17 cellular contexts compared by ENCODE assay signal in the genomic region with DNA sequence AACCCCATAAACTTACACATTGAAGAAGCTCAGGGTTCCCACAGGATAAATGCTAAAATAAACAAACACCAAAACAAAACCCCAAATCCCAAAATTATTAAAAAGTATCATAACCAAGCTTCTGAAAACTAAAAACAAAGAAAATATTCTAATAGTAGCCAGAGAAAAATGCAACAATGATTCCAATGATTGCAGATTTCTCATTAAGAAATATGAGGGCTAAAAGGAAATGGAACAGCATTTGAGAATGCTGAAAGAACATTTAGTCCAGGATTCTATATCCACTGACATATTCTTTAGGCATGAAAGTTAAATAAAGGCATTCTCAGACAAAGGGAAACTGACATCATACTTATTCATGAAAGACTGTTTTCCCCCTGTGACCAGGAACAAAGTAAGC.
DNase-seq lines count a peak whose midpoint lies in the region; ATAC-seq, FAIRE-seq and TF ChIP-seq lines count a peak whose summit lies in the region.
"Had no signal": no experiment of that assay in that cellular context is flagged by ENCODE, and none has a peak within 500 bp of the region (broad histone marks: within the 10 kb centered on the region; RNA-seq: fewer than 3 reads in every experiment).

No MANE protein-coding gene starts in this region.

- intact Hi-C loops in HepG2 (cut with micrococcal nuclease; ENCODE audit: unreplicated experiment), result no loop called here
- intact Hi-C loops in right lobe of liver (cut with DNase I), result no loop called here
- intact Hi-C loops in left ventricle myocardium inferior (cut with micrococcal nuclease), result no loop called here

- H3K27me3 ChIP-seq in HepG2 (ENCODE audit: control insufficient read depth in 1 of 2, insufficient read depth in 2 of 2, low read length in 2 of 2), result peaks cover 0 to 12% of the 10 kb centered on the region in 2 experiments; a peak in 2 of 5 replicates
- H3K27me3 ChIP-seq in right lobe of liver, result no peaks in the 10 kb centered on the region
- H3K27me3 ChIP-seq in left ventricle myocardium inferior (ENCODE audit: low read depth), result no peaks in the 10 kb centered on the region

- BruUV-seq in HepG2 (replicated peaks; lab: Mats Ljungman, UMichigan), result no TSS peak

- H3K9ac ChIP-seq in HepG2 (ENCODE audit: insufficient read depth, low read depth, low read length), result no peak overlapping the region

- DNase-seq in NCI-H2196 (lab: John Stamatoyannopoulos, UW; ENCODE audit: unreplicated experiment) (peak; percentile 6), NCI-H2196 treated with DMSO at 0.1 percent for 48 hours (lab: John Stamatoyannopoulos, UW; ENCODE audit: unreplicated experiment) (no peak), HepG2 (ENCODE audit: low spot score) (no peak), right lobe of liver (no peak), NCI-H69 (lab: John Stamatoyannopoulos, UW) (peak; percentile 2), T-helper 17 cell (no peak), left ventricle myocardium inferior (no peak)
- DNase-seq: C1 segment of cervical spinal cord; Calu3; CD4-positive, alpha-beta memory T cell; COR-L47; DND-41; GOT3 had no signal

- no peak for TF ChIP-seq POLR2A in HepG2 (IDR thresholded peaks at IDR 0.05; ENCODE audit: insufficient read depth in 1 of 2, low read depth in 2 of 2, low read length in 2 of 2)
- TF ChIP-seq POLR2A in right lobe of liver (IDR thresholded peaks at IDR 0.05), result no peak

- no peaks in the 10 kb centered on the region for H4K20me1 ChIP-seq in HepG2 (ENCODE audit: insufficient read depth, low read length)

- POLR2A ChIA-PET in HepG2 (lab: Yijun Ruan, JAX), result no interaction called here

- TF ChIP-seq EP300 in HepG2 (IDR thresholded peaks at IDR 0.05; ENCODE audit: low read depth in 2 of 2, low read length in 2 of 2) (no peak), HepG2 (CRISPR knock-in tag; IDR thresholded peaks at IDR 0.05; ENCODE audit: borderline replicate concordance) (no peak)

- H2AFZ ChIP-seq in HepG2 (ENCODE audit: low read length), result no peak overlapping the region

- H3K4me3 Mint-ChIP-seq in T-helper 17 cell, result no peak overlapping the region
- H3K4me3 Mint-ChIP-seq: CD4-positive, alpha-beta memory T cell had no signal

- H3K4me3 ChIP-seq in HepG2 (replicated peaks in 1 of 3; ENCODE audit: insufficient read depth in 1 of 3, low read depth in 2 of 3, low read length in 3 of 3) (no peak overlapping the region), right lobe of liver (no peak overlapping the region), left ventricle myocardium inferior (no peak overlapping the region)
- H3K4me3 ChIP-seq: HAP-1 had no signal

- H3K36me3 ChIP-seq in HepG2 (replicated peaks in 1 of 2; ENCODE audit: control insufficient read depth in 1 of 2, insufficient read depth in 2 of 2, low read length in 2 of 2), result no peaks in the 10 kb centered on the region
- H3K36me3 ChIP-seq in right lobe of liver, result no peaks in the 10 kb centered on the region
- H3K36me3 ChIP-seq in left ventricle myocardium inferior, result no peaks in the 10 kb centered on the region
- H3K36me3 ChIP-seq: HAP-1 had no signal

- CTCF ChIA-PET in HepG2 (lab: Yijun Ruan, JAX; ENCODE audit: low intra/inter-chr PET ratio, low total read pairs), result no interaction called here

- H3K27ac ChIP-seq in HepG2 (ENCODE audit: extremely low read length, insufficient read depth, low read length) (no peak overlapping the region), right lobe of liver (no peak overlapping the region), left ventricle myocardium inferior (replicated peaks) (no peak overlapping the region)

- ATAC-seq in HepG2 (no peak), right lobe of liver (no peak), T-helper 17 cell (no peak)

- no peaks in the 10 kb centered on the region for H3K36me3 Mint-ChIP-seq in T-helper 17 cell (ENCODE audit: low read depth)

- H3K27me3 Mint-ChIP-seq in T-helper 17 cell, result no peaks in the 10 kb centered on the region

- TF ChIP-seq CTCF in HepG2 (CRISPR knock-in tag; IDR thresholded peaks at IDR 0.05) (no peak), right lobe of liver (IDR thresholded peaks at IDR 0.05) (no peak), left ventricle myocardium inferior (IDR thresholded peaks at IDR 0.05; ENCODE audit: borderline replicate concordance) (no peak)

- H3K4me1 ChIP-seq in HepG2 (ENCODE audit: insufficient read depth, low read length), result no peaks in the 10 kb centered on the region
- no peaks in the 10 kb centered on the region for H3K4me1 ChIP-seq in right lobe of liver
- H3K4me1 ChIP-seq in left ventricle myocardium inferior, result no peaks in the 10 kb centered on the region
- H3K4me1 ChIP-seq: HAP-1 had no signal

- no peaks in the 10 kb centered on the region for H3K79me2 ChIP-seq in HepG2 (ENCODE audit: insufficient read depth, low read length)

- H3K27ac Mint-ChIP-seq in T-helper 17 cell, result no peak overlapping the region
- H3K27ac Mint-ChIP-seq: CD4-positive, alpha-beta memory T cell had no signal

- H3K9me3 ChIP-seq in HepG2 (ENCODE audit: low read length) (peaks cover 10% of the 10 kb centered on the region; the same call in 1 of the 2 replicates), right lobe of liver (peaks cover 0 to 17% (median 2%) of the 10 kb centered on the region in 4 donors), T-helper 17 cell (ENCODE audit: control insufficient read depth, low read length, poor library complexity, severe bottlenecking) (no peaks in the 10 kb centered on the region), left ventricle myocardium inferior (replicated peaks) (peaks cover 41% of the 10 kb centered on the region)

- no peak overlapping the region for H3K4me2 ChIP-seq in HepG2 (ENCODE audit: low read depth, low read length)

- in situ Hi-C loops in HepG2 (cut with HindIII; ENCODE audit: extremely low pct_ligation_motif_present, low pct_unique_long_range_greater_than_20kb), result no loop called here

- no peak for TF ChIP-seq RAD21 in HepG2 (CRISPR knock-in tag; IDR thresholded peaks at IDR 0.05)

- no peaks in the 10 kb centered on the region for H3K4me1 Mint-ChIP-seq in T-helper 17 cell
- H3K4me1 Mint-ChIP-seq: CD4-positive, alpha-beta memory T cell had no signal

- FAIRE-seq in HepG2 (lab: Jason Lieb, UNC), result no peak
- FAIRE-seq: G401.6, GM12892, H54 had no signal

TF ChIP-seq in HepG2, 621 proteins besides CTCF, POLR2A, EP300 and RAD21:
- TF ChIP-seq GPN1 (CRISPR knock-in tag; IDR thresholded peaks at IDR 0.05; ENCODE audit: borderline replicate concordance), result no peak
- TF ChIP-seq ZNF317 (CRISPR knock-in tag; IDR thresholded peaks at IDR 0.05), result peak; percentile 94
- TF ChIP-seq, protein P1, sequence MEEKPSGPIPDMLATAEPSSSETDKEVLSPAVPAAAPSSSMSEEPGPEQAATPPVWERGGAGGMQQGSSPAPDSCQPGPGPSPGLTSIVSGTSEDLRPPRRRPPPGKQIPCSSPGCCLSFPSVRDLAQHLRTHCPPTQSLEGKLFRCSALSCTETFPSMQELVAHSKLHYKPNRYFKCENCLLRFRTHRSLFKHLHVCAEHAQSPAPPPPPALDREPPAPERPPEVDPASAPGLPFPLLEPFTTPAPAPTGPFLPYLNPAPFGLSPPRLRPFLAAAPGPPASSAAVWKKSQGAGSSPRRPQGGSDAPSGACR (CRISPR knock-in tag; IDR thresholded peaks at IDR 0.05), result no peak

Comparison
In these comparisons a context has a peak if more than half of its experiments do, and no peak if none do; other contexts are left out.
1. DNase-seq: peak in NCI-H2196 (single experiment) and NCI-H69 (single experiment); none in NCI-H2196 treated with DMSO at 0.1 percent for 48 hours (single experiment), HepG2 (single experiment), right lobe of liver (0 of 3), T-helper 17 cell (0 of 3) and left ventricle myocardium inferior (single experiment).